ENCODE assay signal across 1 cellular context in the genomic region with DNA sequence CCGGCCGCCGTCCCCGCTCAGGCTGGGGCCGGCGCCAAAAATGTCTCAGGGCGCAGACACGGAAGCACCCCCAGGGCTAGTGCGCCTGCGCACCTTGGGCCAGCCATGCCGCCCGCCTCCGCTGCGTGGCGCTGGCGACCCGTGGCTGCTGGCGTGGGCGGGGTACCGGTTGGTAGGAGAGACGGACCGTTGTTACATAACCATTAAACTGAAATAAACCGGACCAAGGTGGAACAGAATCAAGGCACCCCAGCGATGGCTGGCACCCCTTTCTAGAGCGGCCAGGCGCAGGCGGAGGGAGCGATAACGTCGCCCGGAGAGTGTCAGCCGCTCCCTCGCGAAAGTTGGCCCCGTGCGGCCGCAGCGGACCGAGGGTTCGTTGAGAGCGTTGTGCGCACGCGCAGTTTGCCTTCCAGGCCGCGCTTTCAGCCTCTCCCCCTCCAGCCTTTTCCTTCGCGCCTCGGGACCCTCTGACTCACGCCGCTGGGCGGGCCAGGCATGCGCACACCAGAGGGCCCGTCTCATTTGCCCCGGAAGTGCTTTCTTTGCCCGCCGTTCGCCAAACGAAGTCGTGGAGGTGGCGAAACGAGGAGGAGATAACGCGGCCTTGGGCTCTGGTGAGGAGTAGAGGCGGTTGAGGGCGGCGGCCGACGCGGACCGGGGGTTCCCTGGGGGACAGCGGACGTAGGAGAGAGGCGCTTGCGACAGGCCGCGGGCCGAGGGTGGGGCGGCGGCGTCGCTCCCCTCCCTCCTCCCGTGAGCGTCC.
TF ChIP-seq lines count a peak whose summit lies in the region.

A gene with protein sequence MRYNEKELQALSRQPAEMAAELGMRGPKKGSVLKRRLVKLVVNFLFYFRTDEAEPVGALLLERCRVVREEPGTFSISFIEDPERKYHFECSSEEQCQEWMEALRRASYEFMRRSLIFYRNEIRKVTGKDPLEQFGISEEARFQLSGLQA (minus strand): TSS at position 45 of the 766 bp plus-strand sequence. CDS start 81 bp downstream, outside the sequence.
A gene with protein sequence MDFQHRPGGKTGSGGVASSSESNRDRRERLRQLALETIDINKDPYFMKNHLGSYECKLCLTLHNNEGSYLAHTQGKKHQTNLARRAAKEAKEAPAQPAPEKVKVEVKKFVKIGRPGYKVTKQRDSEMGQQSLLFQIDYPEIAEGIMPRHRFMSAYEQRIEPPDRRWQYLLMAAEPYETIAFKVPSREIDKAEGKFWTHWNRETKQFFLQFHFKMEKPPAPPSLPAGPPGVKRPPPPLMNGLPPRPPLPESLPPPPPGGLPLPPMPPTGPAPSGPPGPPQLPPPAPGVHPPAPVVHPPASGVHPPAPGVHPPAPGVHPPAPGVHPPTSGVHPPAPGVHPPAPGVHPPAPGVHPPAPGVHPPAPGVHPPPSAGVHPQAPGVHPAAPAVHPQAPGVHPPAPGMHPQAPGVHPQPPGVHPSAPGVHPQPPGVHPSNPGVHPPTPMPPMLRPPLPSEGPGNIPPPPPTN (plus strand): TSS at position 540 of the 766 bp plus-strand sequence. CDS start 6,595 bp downstream, outside the sequence.

TF ChIP-seq in GM12878, 131 proteins besides CTCF, POLR2A, EP300 and RAD21 (continued from another document and continues in another):
- TF ChIP-seq TAF1 (IDR thresholded peaks at IDR 0.05; ENCODE audit: borderline replicate concordance, low read depth, low read length) (peak; percentile 82; the same call in 1 of the 2 replicates), TBL1XR1 (IDR thresholded peaks at IDR 0.05; ENCODE audit: low read depth, low read length) (no peak), SMAD1 (IDR thresholded peaks at IDR 0.05; ENCODE audit: low read depth, partially characterized antibody) (no peak), ZNF217 (IDR thresholded peaks at IDR 0.05) (peak; percentile 36; the same call in 1 of the 2 replicates), NRF1 (conservative IDR thresholded peaks at IDR 0.05; ENCODE audit: low read depth, low read length) (peak; percentile 76), CBX3 (IDR thresholded peaks at IDR 0.05; ENCODE audit: borderline replicate concordance, low read depth) (no peak), JUND (IDR thresholded peaks at IDR 0.05; ENCODE audit: low read depth, low read length) (0 out of 2 replicates have a peak, but pooled peaks have one; percentile 21), BCL11A (IDR thresholded peaks at IDR 0.05; ENCODE audit: low read depth, low read length) (no peak), MEF2B (IDR thresholded peaks at IDR 0.05; ENCODE audit: partially characterized antibody, poor library complexity, severe bottlenecking) (peak; percentile 57), ASH2L (IDR thresholded peaks at IDR 0.05; ENCODE audit: borderline replicate concordance, low read depth) (peak; percentile 73; the same call in 1 of the 2 replicates), LARP7 (IDR thresholded peaks at IDR 0.05) (peak; percentile 81), GATAD2B (conservative IDR thresholded peaks at IDR 0.05; ENCODE audit: low read depth) (peak; percentile 75), CREM (IDR thresholded peaks at IDR 0.05; ENCODE audit: low read depth) (peak; percentile 41), MTA2 (IDR thresholded peaks at IDR 0.05; ENCODE audit: low read depth) (peak; percentile 71), FOXK2 (IDR thresholded peaks at IDR 0.05) (no peak; the same call in 1 of the 2 replicates), TARDBP (IDR thresholded peaks at IDR 0.05; ENCODE audit: borderline replicate concordance) (0 out of 2 replicates have a peak, but pooled peaks have one; percentile 14), HDAC2 (IDR thresholded peaks at IDR 0.05) (no peak), PAX8 (IDR thresholded peaks at IDR 0.05) (no peak), RAD51 (IDR thresholded peaks at IDR 0.05) (no peak), ZZZ3 (IDR thresholded peaks at IDR 0.05; ENCODE audit: control insufficient read depth, insufficient read length, low read depth) (no peak), WRNIP1 (IDR thresholded peaks at IDR 0.05; ENCODE audit: borderline replicate concordance, low read depth, low read length) (no peak), NR2C2 (IDR thresholded peaks at IDR 0.05; ENCODE audit: borderline replicate concordance, control insufficient read depth, insufficient read length, low read depth) (peak; percentile 81), RB1 (IDR thresholded peaks at IDR 0.05; ENCODE audit: borderline replicate concordance) (peak; percentile 80; the same call in 1 of the 2 replicates), RBBP5 (conservative IDR thresholded peaks at IDR 0.05) (no peak), SRF (IDR thresholded peaks at IDR 0.05; ENCODE audit: low read depth in 2 of 2, low read length in 2 of 2) (no peak), SIX5 (IDR thresholded peaks at IDR 0.05; ENCODE audit: low read depth, low read length, severe bottlenecking) (peak; percentile 49)
- TF ChIP-seq, protein P1, sequence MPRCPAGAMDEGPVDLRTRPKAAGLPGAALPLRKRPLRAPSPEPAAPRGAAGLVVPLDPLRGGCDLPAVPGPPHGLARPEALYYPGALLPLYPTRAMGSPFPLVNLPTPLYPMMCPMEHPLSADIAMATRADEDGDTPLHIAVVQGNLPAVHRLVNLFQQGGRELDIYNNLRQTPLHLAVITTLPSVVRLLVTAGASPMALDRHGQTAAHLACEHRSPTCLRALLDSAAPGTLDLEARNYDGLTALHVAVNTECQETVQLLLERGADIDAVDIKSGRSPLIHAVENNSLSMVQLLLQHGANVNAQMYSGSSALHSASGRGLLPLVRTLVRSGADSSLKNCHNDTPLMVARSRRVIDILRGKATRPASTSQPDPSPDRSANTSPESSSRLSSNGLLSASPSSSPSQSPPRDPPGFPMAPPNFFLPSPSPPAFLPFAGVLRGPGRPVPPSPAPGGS (IDR thresholded peaks at IDR 0.05; ENCODE audit: borderline replicate concordance, insufficient read depth, low read depth, low read length, poor library complexity, severe bottlenecking) = no peak
- TF ChIP-seq, protein P2, sequence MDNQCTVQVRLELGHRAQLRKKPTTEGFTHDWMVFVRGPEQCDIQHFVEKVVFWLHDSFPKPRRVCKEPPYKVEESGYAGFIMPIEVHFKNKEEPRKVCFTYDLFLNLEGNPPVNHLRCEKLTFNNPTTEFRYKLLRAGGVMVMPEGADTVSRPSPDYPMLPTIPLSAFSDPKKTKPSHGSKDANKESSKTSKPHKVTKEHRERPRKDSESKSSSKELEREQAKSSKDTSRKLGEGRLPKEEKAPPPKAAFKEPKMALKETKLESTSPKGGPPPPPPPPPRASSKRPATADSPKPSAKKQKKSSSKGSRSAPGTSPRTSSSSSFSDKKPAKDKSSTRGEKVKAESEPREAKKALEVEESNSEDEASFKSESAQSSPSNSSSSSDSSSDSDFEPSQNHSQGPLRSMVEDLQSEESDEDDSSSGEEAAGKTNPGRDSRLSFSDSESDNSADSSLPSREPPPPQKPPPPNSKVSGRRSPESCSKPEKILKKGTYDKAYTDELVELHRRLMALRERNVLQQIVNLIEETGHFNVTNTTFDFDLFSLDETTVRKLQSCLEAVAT (IDR thresholded peaks at IDR 0.05) = no peak
- TF ChIP-seq, protein P3, sequence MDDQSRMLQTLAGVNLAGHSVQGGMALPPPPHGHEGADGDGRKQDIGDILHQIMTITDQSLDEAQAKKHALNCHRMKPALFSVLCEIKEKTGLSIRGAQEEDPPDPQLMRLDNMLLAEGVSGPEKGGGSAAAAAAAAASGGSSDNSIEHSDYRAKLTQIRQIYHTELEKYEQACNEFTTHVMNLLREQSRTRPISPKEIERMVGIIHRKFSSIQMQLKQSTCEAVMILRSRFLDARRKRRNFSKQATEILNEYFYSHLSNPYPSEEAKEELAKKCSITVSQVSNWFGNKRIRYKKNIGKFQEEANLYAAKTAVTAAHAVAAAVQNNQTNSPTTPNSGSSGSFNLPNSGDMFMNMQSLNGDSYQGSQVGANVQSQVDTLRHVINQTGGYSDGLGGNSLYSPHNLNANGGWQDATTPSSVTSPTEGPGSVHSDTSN (IDR thresholded peaks at IDR 0.05; ENCODE audit: insufficient replicate concordance, low read depth, low read length) = no peak
- TF ChIP-seq, protein P4, sequence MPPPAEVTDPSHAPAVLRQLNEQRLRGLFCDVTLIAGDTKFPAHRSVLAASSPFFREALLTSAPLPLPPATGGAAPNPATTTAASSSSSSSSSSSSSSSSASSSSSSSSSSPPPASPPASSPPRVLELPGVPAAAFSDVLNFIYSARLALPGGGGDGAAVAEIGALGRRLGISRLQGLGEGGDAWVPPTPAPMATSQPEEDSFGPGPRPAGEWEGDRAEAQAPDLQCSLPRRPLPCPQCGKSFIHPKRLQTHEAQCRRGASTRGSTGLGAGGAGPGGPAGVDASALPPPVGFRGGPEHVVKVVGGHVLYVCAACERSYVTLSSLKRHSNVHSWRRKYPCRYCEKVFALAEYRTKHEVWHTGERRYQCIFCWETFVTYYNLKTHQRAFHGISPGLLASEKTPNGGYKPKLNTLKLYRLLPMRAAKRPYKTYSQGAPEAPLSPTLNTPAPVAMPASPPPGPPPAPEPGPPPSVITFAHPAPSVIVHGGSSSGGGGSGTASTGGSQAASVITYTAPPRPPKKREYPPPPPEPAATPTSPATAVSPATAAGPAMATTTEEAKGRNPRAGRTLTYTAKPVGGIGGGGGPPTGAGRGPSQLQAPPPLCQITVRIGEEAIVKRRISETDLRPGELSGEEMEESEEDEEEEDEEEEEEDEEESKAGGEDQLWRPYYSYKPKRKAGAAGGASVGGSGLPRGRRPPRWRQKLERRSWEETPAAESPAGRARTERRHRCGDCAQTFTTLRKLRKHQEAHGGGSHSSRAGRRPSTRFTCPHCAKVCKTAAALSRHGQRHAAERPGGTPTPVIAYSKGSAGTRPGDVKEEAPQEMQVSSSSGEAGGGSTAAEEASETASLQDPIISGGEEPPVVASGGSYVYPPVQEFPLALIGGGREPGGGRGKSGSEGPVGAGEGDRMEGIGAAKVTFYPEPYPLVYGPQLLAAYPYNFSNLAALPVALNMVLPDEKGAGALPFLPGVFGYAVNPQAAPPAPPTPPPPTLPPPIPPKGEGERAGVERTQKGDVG (CRISPR knock-in tag; IDR thresholded peaks at IDR 0.05) = 0 out of 2 replicates have a peak, but pooled peaks have one; percentile 35
- TF ChIP-seq, protein P5, sequence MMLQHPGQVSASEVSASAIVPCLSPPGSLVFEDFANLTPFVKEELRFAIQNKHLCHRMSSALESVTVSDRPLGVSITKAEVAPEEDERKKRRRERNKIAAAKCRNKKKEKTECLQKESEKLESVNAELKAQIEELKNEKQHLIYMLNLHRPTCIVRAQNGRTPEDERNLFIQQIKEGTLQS (IDR thresholded peaks at IDR 0.05; ENCODE audit: borderline replicate concordance, extremely low read depth, low read depth, low read length) = peak; percentile 59; the same call in 1 of the 2 replicates
- TF ChIP-seq, protein P6, sequence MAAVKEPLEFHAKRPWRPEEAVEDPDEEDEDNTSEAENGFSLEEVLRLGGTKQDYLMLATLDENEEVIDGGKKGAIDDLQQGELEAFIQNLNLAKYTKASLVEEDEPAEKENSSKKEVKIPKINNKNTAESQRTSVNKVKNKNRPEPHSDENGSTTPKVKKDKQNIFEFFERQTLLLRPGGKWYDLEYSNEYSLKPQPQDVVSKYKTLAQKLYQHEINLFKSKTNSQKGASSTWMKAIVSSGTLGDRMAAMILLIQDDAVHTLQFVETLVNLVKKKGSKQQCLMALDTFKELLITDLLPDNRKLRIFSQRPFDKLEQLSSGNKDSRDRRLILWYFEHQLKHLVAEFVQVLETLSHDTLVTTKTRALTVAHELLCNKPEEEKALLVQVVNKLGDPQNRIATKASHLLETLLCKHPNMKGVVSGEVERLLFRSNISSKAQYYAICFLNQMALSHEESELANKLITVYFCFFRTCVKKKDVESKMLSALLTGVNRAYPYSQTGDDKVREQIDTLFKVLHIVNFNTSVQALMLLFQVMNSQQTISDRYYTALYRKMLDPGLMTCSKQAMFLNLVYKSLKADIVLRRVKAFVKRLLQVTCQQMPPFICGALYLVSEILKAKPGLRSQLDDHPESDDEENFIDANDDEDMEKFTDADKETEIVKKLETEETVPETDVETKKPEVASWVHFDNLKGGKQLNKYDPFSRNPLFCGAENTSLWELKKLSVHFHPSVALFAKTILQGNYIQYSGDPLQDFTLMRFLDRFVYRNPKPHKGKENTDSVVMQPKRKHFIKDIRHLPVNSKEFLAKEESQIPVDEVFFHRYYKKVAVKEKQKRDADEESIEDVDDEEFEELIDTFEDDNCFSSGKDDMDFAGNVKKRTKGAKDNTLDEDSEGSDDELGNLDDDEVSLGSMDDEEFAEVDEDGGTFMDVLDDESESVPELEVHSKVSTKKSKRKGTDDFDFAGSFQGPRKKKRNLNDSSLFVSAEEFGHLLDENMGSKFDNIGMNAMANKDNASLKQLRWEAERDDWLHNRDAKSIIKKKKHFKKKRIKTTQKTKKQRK (IDR thresholded peaks at IDR 0.05; ENCODE audit: low read depth, low read length) = no peak
- TF ChIP-seq, protein P7, sequence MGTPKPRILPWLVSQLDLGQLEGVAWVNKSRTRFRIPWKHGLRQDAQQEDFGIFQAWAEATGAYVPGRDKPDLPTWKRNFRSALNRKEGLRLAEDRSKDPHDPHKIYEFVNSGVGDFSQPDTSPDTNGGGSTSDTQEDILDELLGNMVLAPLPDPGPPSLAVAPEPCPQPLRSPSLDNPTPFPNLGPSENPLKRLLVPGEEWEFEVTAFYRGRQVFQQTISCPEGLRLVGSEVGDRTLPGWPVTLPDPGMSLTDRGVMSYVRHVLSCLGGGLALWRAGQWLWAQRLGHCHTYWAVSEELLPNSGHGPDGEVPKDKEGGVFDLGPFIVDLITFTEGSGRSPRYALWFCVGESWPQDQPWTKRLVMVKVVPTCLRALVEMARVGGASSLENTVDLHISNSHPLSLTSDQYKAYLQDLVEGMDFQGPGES (IDR thresholded peaks at IDR 0.05) = peak; percentile 30; the same call in 1 of the 2 replicates
- TF ChIP-seq, protein P8, sequence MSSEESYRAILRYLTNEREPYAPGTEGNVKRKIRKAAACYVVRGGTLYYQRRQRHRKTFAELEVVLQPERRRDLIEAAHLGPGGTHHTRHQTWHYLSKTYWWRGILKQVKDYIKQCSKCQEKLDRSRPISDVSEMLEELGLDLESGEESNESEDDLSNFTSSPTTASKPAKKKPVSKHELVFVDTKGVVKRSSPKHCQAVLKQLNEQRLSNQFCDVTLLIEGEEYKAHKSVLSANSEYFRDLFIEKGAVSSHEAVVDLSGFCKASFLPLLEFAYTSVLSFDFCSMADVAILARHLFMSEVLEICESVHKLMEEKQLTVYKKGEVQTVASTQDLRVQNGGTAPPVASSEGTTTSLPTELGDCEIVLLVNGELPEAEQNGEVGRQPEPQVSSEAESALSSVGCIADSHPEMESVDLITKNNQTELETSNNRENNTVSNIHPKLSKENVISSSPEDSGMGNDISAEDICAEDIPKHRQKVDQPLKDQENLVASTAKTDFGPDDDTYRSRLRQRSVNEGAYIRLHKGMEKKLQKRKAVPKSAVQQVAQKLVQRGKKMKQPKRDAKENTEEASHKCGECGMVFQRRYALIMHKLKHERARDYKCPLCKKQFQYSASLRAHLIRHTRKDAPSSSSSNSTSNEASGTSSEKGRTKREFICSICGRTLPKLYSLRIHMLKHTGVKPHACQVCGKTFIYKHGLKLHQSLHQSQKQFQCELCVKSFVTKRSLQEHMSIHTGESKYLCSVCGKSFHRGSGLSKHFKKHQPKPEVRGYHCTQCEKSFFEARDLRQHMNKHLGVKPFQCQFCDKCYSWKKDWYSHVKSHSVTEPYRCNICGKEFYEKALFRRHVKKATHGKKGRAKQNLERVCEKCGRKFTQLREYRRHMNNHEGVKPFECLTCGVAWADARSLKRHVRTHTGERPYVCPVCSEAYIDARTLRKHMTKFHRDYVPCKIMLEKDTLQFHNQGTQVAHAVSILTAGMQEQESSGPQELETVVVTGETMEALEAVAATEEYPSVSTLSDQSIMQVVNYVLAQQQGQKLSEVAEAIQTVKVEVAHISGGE (CRISPR knock-in tag; IDR thresholded peaks at IDR 0.05) = no peak
- TF ChIP-seq, protein P9, sequence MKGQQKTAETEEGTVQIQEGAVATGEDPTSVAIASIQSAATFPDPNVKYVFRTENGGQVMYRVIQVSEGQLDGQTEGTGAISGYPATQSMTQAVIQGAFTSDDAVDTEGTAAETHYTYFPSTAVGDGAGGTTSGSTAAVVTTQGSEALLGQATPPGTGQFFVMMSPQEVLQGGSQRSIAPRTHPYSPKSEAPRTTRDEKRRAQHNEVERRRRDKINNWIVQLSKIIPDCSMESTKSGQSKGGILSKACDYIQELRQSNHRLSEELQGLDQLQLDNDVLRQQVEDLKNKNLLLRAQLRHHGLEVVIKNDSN (IDR thresholded peaks at IDR 0.05; ENCODE audit: borderline replicate concordance, extremely low read length, insufficient read depth, low read depth, low read length) = no peak
